Comparison of ENCODE assay signal across 22 cellular contexts in the genomic region with DNA sequence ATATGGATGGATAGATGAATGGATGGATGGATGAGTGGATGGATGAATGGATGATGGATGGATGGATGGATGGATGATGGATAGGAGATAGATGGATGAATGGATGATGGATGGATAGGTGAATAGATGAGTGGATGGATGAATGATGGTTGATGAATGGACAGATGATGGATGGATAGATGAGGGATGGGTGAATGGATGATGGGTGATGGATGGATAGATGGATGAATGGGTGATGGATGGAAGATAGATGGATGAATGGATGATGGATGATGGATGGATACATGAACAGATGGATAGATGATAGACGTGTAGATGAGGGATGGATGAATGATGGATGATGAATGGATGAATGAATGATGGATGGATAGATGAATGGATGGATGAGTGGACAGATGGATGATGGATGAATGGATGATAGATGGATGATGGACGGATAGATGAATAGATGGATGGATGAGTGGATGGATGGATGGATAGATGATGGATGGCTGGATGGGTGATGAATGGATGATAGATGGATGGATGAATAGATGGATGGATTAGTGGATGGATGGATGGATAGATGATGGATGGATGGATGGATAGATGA. TPM values are rescaled to one million over a fixed set of nuclear protein-coding genes. Genes with fewer than 3 reads are reported as not detected.
DNase-seq lines count a peak whose midpoint lies in the region; ATAC-seq, FAIRE-seq and TF ChIP-seq lines count a peak whose summit lies in the region.
"Had no signal": no experiment of that assay in that cellular context is flagged by ENCODE, and none has a peak within 500 bp of the region (broad histone marks: within the 10 kb centered on the region; RNA-seq: fewer than 3 reads in every experiment).

No MANE protein-coding gene starts in this region.

- TF ChIP-seq RAD21 in HepG2 (CRISPR knock-in tag; IDR thresholded peaks at IDR 0.05): no peak

- CTCF ChIA-PET in HepG2 (lab: Yijun Ruan, JAX; ENCODE audit: low intra/inter-chr PET ratio, low total read pairs): no interaction called here

- intact Hi-C loops in HepG2 (cut with micrococcal nuclease; ENCODE audit: unreplicated experiment) (no loop called here), right lobe of liver (cut with DNase I) (no loop called here)

- no peak for TF ChIP-seq POLR2A in HepG2 (IDR thresholded peaks at IDR 0.05; ENCODE audit: insufficient read depth in 1 of 2, low read depth in 2 of 2, low read length in 2 of 2)
- no peak for TF ChIP-seq POLR2A in right lobe of liver (IDR thresholded peaks at IDR 0.05)

- no peak for TF ChIP-seq EP300 in HepG2 (IDR thresholded peaks at IDR 0.05; ENCODE audit: low read depth in 2 of 2, low read length in 2 of 2)
- no peak for TF ChIP-seq EP300 in HepG2 (CRISPR knock-in tag; IDR thresholded peaks at IDR 0.05; ENCODE audit: borderline replicate concordance)

- FAIRE-seq in HepG2 (lab: Jason Lieb, UNC) (no peak), urothelium cell line (lab: Jason Lieb, UNC) (peak; percentile 17)
- FAIRE-seq: A204.1, D721Med, GM12878 had no signal

- H3K4me3 ChIP-seq in HepG2 (replicated peaks in 1 of 3; ENCODE audit: insufficient read depth in 1 of 3, low read depth in 2 of 3, low read length in 3 of 3): no peak overlapping the region
- no peak overlapping the region for H3K4me3 ChIP-seq in right lobe of liver
- H3K4me3 ChIP-seq: BLaER1, GM12878, GM23248 had no signal

- H3K36me3 ChIP-seq in HepG2 (replicated peaks in 1 of 2; ENCODE audit: control insufficient read depth in 1 of 2, insufficient read depth in 2 of 2, low read length in 2 of 2) (no peaks in the 10 kb centered on the region), right lobe of liver (no peaks in the 10 kb centered on the region)

- no peak overlapping the region for H3K4me2 ChIP-seq in HepG2 (ENCODE audit: low read depth, low read length)
- H3K4me2 ChIP-seq: BLaER1 had no signal

- POLR2A ChIA-PET in HepG2 (lab: Yijun Ruan, JAX): no interaction called here

- no peaks in the 10 kb centered on the region for H4K20me1 ChIP-seq in HepG2 (ENCODE audit: insufficient read depth, low read length)
- H4K20me1 ChIP-seq: BLaER1 had no signal

- in situ Hi-C loops in HepG2 (cut with HindIII; ENCODE audit: extremely low pct_ligation_motif_present, low pct_unique_long_range_greater_than_20kb): no loop called here

- BruUV-seq in HepG2 (replicated peaks; lab: Mats Ljungman, UMichigan): no TSS peak

- H3K79me2 ChIP-seq in HepG2 (ENCODE audit: insufficient read depth, low read length): no peaks in the 10 kb centered on the region

- TF ChIP-seq CTCF in HepG2 (CRISPR knock-in tag; IDR thresholded peaks at IDR 0.05): no peak
- no peak for TF ChIP-seq CTCF in right lobe of liver (IDR thresholded peaks at IDR 0.05)

- no peaks in the 10 kb centered on the region for H3K4me1 ChIP-seq in HepG2 (ENCODE audit: insufficient read depth, low read length)
- H3K4me1 ChIP-seq in right lobe of liver: no peaks in the 10 kb centered on the region

- H3K27ac ChIP-seq in HepG2 (ENCODE audit: extremely low read length, insufficient read depth, low read length): no peak overlapping the region
- no peak overlapping the region for H3K27ac ChIP-seq in right lobe of liver
- H3K27ac ChIP-seq in angular gyrus (ENCODE audit: low read depth, low read length): peak overlapping the region; percentile 5
- H3K27ac ChIP-seq: 22Rv1, BLaER1, C4-2B, GM23248 had no signal

- H3K27me3 ChIP-seq in HepG2 (ENCODE audit: control insufficient read depth in 1 of 2, insufficient read depth in 2 of 2, low read length in 2 of 2) (peaks cover 6 to 22% of the 10 kb centered on the region in 2 experiments; a peak in 4 of 5 replicates), right lobe of liver (no peaks in the 10 kb centered on the region)
- H3K27me3 ChIP-seq: BLaER1 had no signal

- ATAC-seq in HepG2 (no peak), right lobe of liver (no peak), HG02642 (IDR thresholded peaks at IDR 0.05; ENCODE audit: poor library complexity, unreplicated experiment) (no peak), GM21390 (IDR thresholded peaks at IDR 0.05; ENCODE audit: unreplicated experiment) (no peak)
- ATAC-seq: GM12878, HCT116 had no signal

- no peak for DNase-seq in HepG2 (ENCODE audit: low spot score)
- DNase-seq in right lobe of liver: no peak
- no peak for DNase-seq in urothelium cell line (ENCODE audit: low spot score)
- DNase-seq: CD4-positive, alpha-beta T cell; CD8-positive, alpha-beta memory T cell; DMS 273 treated with DMSO at 0.1 percent for 48 hours; DMS79; EL; GDM1; GM23248; H9 had no signal

- no peak overlapping the region for H2AFZ ChIP-seq in HepG2 (ENCODE audit: low read length)
- H2AFZ ChIP-seq: GM23248 had no signal

- no peak overlapping the region for H3K9ac ChIP-seq in HepG2 (ENCODE audit: insufficient read depth, low read depth, low read length)
- H3K9ac ChIP-seq: BLaER1, GM23248 had no signal

- H3K9me3 ChIP-seq in HepG2 (ENCODE audit: low read length) (no peaks in the 10 kb centered on the region), right lobe of liver (no peaks in the 10 kb centered on the region)

- WGBS in HepG2 (ENCODE audit: low lambda C conversion rate): 5% methylated on average over 2 of the region's 2 CpGs
- 58% methylated on average over 2 of the region's 2 CpGs for WGBS in right lobe of liver (ENCODE audit: insufficient coverage, low coverage, low lambda C conversion rate, missing lambda C conversion rate)

TF ChIP-seq in HepG2, 621 proteins besides CTCF, POLR2A, EP300 and RAD21:
- no peak for TF ChIP-seq POGZ (CRISPR knock-in tag; IDR thresholded peaks at IDR 0.05)
- TF ChIP-seq FOXK2 (IDR thresholded peaks at IDR 0.05): 0 out of 2 replicates have a peak, but pooled peaks have one; percentile 3

RNA-seq across cellular contexts. Expression of a gene that starts 53.8 kb away (rescaled TPM):
- not detected in 2 replicates for total RNA-seq in HepG2 (2016; rRNA removed; fragmentation: Illumina TruSeq; extraction: Trizol)
- not detected in 2 replicates for total RNA-seq in HepG2 (2016; cell fraction: cytosol; rRNA removed; fragmentation: Illumina TruSeq; extraction: Trizol; ENCODE audit: low read depth)
- not detected in 2 replicates for total RNA-seq in HepG2 (2016; cell fraction: insoluble cytoplasmic fraction; rRNA removed; fragmentation: Illumina TruSeq; extraction: Trizol)
- total RNA-seq in HepG2 (2016; cell fraction: membrane; rRNA removed; fragmentation: Illumina TruSeq; extraction: Trizol): not detected in 2 replicates
- not detected in 2 replicates for total RNA-seq in HepG2 (2016; cell fraction: nucleus; rRNA removed; fragmentation: Illumina TruSeq; extraction: Trizol)
- polyA plus RNA-seq in HepG2 (2011; rRNA removed): 0.03 TPM in 1 of 2 replicates, not detected in the other
- polyA plus RNA-seq in HepG2 (2011; cell fraction: cytosol; rRNA removed): not detected in 2 replicates
- not detected in 2 replicates for polyA plus RNA-seq in HepG2 (2011; cell fraction: nucleus; rRNA removed)
- not detected in 2 replicates for polyA plus RNA-seq in HepG2 (2012)
- 0.08 TPM in 1 of 2 replicates, not detected in the other for polyA plus RNA-seq in HepG2 (2016; cell fraction: cytosol; fragmentation: Illumina TruSeq; extraction: Trizol; ENCODE audit: low read depth)
- polyA plus RNA-seq in HepG2 (2016; cell fraction: insoluble cytoplasmic fraction; fragmentation: Illumina TruSeq; extraction: Trizol; ENCODE audit: low read depth): not detected in 2 replicates
- not detected in 2 replicates for polyA plus RNA-seq in HepG2 (2016; cell fraction: membrane; fragmentation: Illumina TruSeq; extraction: Trizol; ENCODE audit: low read depth)
- polyA plus RNA-seq in HepG2 (2016; cell fraction: nucleus; fragmentation: Illumina TruSeq; extraction: Trizol; ENCODE audit: insufficient read depth, low read depth): not detected in 2 replicates
- polyA minus RNA-seq in HepG2 (2011; rRNA and poly(A)+ RNA removed; ENCODE audit: low replicate concordance): 12.4 TPM in 1 of 2 replicates, not detected in the other
- polyA minus RNA-seq in HepG2 (2011; cell fraction: cytosol; rRNA and poly(A)+ RNA removed): not detected in 2 replicates
- polyA minus RNA-seq in HepG2 (2011; cell fraction: nucleus; rRNA and poly(A)+ RNA removed): not detected in 2 replicates
- total RNA-seq in right lobe of liver: 1 to 10 TPM; 1.1 to 5.9 (median 3.5) TPM
- total RNA-seq: B cell; CD4-positive, alpha-beta T cell; CD8-positive, alpha-beta memory T cell; GM12878 had no signal
- polyA plus RNA-seq: CD8-positive, alpha-beta memory T cell; GM12878 had no signal
